ENCODE assay signal across 24 cellular contexts in the genomic region with DNA sequence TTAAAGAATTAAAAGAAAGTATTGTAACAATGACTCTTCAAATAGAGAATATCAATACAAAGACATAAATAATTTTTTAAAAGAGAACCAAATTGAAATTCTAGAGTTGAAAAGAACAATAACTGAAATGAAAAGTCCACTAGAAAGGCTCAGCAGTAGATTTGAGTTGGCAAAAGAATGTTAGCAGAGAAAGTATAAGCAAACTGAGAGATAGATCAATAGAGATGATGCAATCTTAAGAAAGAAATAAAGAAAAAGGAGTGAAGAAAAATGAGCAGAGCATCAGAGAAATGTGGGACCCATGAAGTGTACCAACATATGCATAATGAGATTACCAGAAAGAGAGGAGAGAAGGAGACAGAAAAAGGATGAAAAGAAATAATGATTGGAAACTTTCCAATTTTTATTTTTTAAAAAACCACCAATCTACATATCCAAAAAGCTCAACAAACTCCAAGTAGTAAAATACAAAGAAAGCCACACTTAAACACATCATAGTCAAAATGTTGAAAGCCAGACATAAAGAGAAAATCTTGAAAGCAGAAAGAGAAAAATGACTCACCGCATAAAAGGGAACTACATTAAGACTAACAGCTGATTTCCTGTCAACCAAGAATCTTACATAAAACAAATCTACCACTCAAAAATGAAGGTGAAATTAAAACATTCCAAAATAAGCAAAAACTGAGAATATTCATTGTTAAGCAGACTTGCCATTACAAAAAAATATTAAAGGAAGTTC. TPM values are rescaled to one million over a fixed set of nuclear protein-coding genes. Genes with fewer than 3 reads are reported as not detected.
DNase-seq lines count a peak whose midpoint lies in the region; ATAC-seq, FAIRE-seq and TF ChIP-seq lines count a peak whose summit lies in the region.
"Had no signal": no experiment of that assay in that cellular context is flagged by ENCODE, and none has a peak within 500 bp of the region (broad histone marks: within the 10 kb centered on the region; RNA-seq: fewer than 3 reads in every experiment).

No MANE protein-coding gene starts in this region.

- H3K9me1 ChIP-seq in K562 (ENCODE audit: control insufficient read depth, insufficient read depth, low read length): no peaks in the 10 kb centered on the region

- H3K4me2 ChIP-seq in K562 (ENCODE audit: insufficient read depth, low read length): no peak overlapping the region
- H3K4me2 ChIP-seq: KMS-11 had no signal

- H3K4me1 ChIP-seq in K562 (replicated peaks in 1 of 2; ENCODE audit: control insufficient read depth in 2 of 2, insufficient read depth in 2 of 2, low read length in 2 of 2): no peaks in the 10 kb centered on the region; a peak in 1 of 5 replicates

- H4K20me1 ChIP-seq in K562 (replicated peaks; ENCODE audit: control insufficient read depth, insufficient read depth, low read length): no peaks in the 10 kb centered on the region

- H3K27me3 ChIP-seq in K562 (ENCODE audit: control insufficient read depth in 2 of 2, insufficient read depth in 2 of 2, low read length in 2 of 2): peaks cover 4 to 17% of the 10 kb centered on the region in 2 experiments; a peak in 3 of 5 replicates
- H3K27me3 ChIP-seq: brain microvascular endothelial cell had no signal

- no peak for TF ChIP-seq EP300 in K562 (IDR thresholded peaks at IDR 0.05; ENCODE audit: low read length)

- POLR2A ChIA-PET in K562 (lab: Yijun Ruan, JAX): interaction anchor here (0.6 kb wide), 1 partner anchor 26 kb away, joined by 3 read pairs; no protein-coding TSS in a partner anchor

- no peak overlapping the region for H3K4me3 ChIP-seq in K562
- H3K4me3 ChIP-seq: dorsolateral prefrontal cortex, esophagus squamous epithelium, heart right ventricle had no signal

- in situ Hi-C loops in K562 (cut with MboI): no loop called here

- no peak for TF ChIP-seq CTCF in K562 (IDR thresholded peaks at IDR 0.05 in 2 of 3, conservative IDR thresholded peaks at IDR 0.05 in 1 of 3; ENCODE audit: insufficient read depth in 2 of 3, low read depth in 1 of 3, low read length in 3 of 3)

- H3K27ac ChIP-seq in K562 (ENCODE audit: extremely low read depth, low read depth, low read length): no peak overlapping the region
- H3K27ac ChIP-seq: brain microvascular endothelial cell, dorsolateral prefrontal cortex, esophagus squamous epithelium, KMS-11 had no signal

- H3K9ac ChIP-seq in K562 (ENCODE audit: insufficient read depth in 1 of 2, low read depth in 2 of 2, low read length in 2 of 2): no peak overlapping the region
- H3K9ac ChIP-seq: KMS-11 had no signal

- no peaks in the 10 kb centered on the region for H3K9me3 ChIP-seq in K562 (replicated peaks; ENCODE audit: control insufficient read depth, insufficient read depth, low read depth, low read length)

- DNase-seq in SKM-1 treated with dmso at 0.1 percent for 144 hours (lab: John Stamatoyannopoulos, UW; ENCODE audit: unreplicated experiment): peak; percentile 42
- no peak for DNase-seq in SKM-1 (lab: John Stamatoyannopoulos, UW; ENCODE audit: unreplicated experiment)
- DNase-seq in GF-D8 (lab: John Stamatoyannopoulos, UW): peak; percentile 44
- DNase-seq in OCI-M1 (lab: John Stamatoyannopoulos, UW): peak; percentile 63
- DNase-seq in K562 (ENCODE audit: extremely low read depth in 1 of 4, low spot score in 3 of 4): no peak
- DNase-seq in amniotic stem cell (lab: John Stamatoyannopoulos, UW): no peak
- DNase-seq in GM19238 (ENCODE audit: insufficient read length, low spot score): no peak
- DNase-seq: activated CD4-positive, alpha-beta T cell treated with anti-CD3 and anti-CD28 coated beads, Interleukin-2, amount 50 U/mL, for 1 hour; activated gamma-delta T cell; brain microvascular endothelial cell; CD8-positive, alpha-beta T cell; dorsolateral prefrontal cortex; esophagus squamous epithelium; heart right ventricle; naive B cell; NCI-H1417 treated with DMSO at 0.1 percent for 48 hours; posterior cingulate gyrus; small intestine; trophoblast cell had no signal

- H3K79me2 ChIP-seq in K562 (ENCODE audit: control insufficient read depth, insufficient read depth, low read length): no peaks in the 10 kb centered on the region

- TF ChIP-seq RAD21 in K562 (CRISPR knock-in tag; conservative IDR thresholded peaks at IDR 0.05 in 1 of 2, IDR thresholded peaks at IDR 0.05 in 1 of 2): no peak

- no peak for FAIRE-seq in K562 (lab: Jason Lieb, UNC)
- FAIRE-seq: small intestine had no signal

- CTCF ChIA-PET in K562 (lab: Yijun Ruan, JAX; ENCODE audit: low intra/inter-chr PET ratio): no interaction called here

- intact Hi-C loops in K562 (cut with micrococcal nuclease): no loop called here

- no peak overlapping the region for H2AFZ ChIP-seq in K562 (ENCODE audit: low read depth, low read length)

- no peak for TF ChIP-seq POLR2A in K562 (conservative IDR thresholded peaks at IDR 0.05)

- WGBS in K562 (ENCODE audit: insufficient coverage, low coverage, missing lambda C conversion rate): 62% methylated on average over 1 of the region's 1 CpG

- H3K36me3 ChIP-seq in K562 (ENCODE audit: control insufficient read depth, insufficient read depth, low read length): no peaks in the 10 kb centered on the region
- H3K36me3 ChIP-seq: brain microvascular endothelial cell, esophagus squamous epithelium had no signal

- no peak for ATAC-seq in K562
- ATAC-seq in GM21447 (IDR thresholded peaks at IDR 0.05; ENCODE audit: unreplicated experiment): no peak
- ATAC-seq: CD8-positive, alpha-beta T cell; heart right ventricle; Right ventricle myocardium inferior had no signal

- BruUV-seq in K562 (replicated peaks; lab: Mats Ljungman, UMichigan): no TSS peak

TF ChIP-seq in K562, 482 proteins besides CTCF, POLR2A, EP300 and RAD21 (continues in another document):
- TF ChIP-seq HDGF (IDR thresholded peaks at IDR 0.05): no peak
- TF ChIP-seq, protein P1, sequence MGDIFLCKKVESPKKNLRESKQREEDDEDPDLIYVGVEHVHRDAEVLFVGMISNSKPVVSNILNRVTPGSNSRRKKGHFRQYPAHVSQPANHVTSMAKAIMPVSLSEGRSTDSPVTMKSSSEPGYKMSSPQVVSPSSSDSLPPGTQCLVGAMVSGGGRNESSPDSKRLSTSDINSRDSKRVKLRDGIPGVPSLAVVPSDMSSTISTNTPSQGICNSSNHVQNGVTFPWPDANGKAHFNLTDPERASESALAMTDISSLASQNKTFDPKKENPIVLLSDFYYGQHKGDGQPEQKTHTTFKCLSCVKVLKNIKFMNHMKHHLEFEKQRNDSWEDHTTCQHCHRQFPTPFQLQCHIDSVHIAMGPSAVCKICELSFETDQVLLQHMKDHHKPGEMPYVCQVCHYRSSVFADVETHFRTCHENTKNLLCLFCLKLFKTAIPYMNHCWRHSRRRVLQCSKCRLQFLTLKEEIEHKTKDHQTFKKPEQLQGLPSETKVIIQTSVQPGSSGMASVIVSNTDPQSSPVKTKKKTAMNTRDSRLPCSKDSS (IDR thresholded peaks at IDR 0.05; ENCODE audit: low read depth, partially characterized antibody): peak; percentile 50
- TF ChIP-seq EGR1 (conservative IDR thresholded peaks at IDR 0.05): no peak
- no peak for TF ChIP-seq BRF1 (IDR thresholded peaks at IDR 0.05; ENCODE audit: borderline replicate concordance, extremely low read depth, insufficient read length)
- no peak for TF ChIP-seq ZFP30 (CRISPR knock-in tag; IDR thresholded peaks at IDR 0.05; ENCODE audit: borderline replicate concordance)
- TF ChIP-seq CBX3 (IDR thresholded peaks at IDR 0.05; ENCODE audit: borderline replicate concordance in 1 of 2, low read length in 2 of 2): peak in 1 of 2 experiments; percentile 52; a peak in 1 of 3 replicates
- no peak for TF ChIP-seq FOS (IDR thresholded peaks at IDR 0.05; ENCODE audit: extremely low read depth, insufficient read length)
- TF ChIP-seq RBM22 (IDR thresholded peaks at IDR 0.05; ENCODE audit: low read depth, low read length, poor library complexity, severe bottlenecking): no peak

RNA-seq across cellular contexts. Expression of a gene that starts 20.9 kb away (rescaled TPM):
- total RNA-seq in K562 (2011; cell fraction: chromatin; rRNA removed; ENCODE audit: low replicate concordance): 0.30 TPM in 1 of 2 replicates, not detected in the other
- 0.33 TPM in 1 of 2 replicates, not detected in the other for total RNA-seq in K562 (2011; cell fraction: nucleolus; rRNA removed)
- total RNA-seq in K562 (2011; cell fraction: nucleoplasm; rRNA removed): not detected in 2 replicates
- total RNA-seq in K562 (2014; rRNA removed) (0.53 and 0.95 TPM in 2 replicates), K562 (2014; rRNA removed; fragmentation: Illumina TruSeq; extraction: Trizol) (0.13 and 0.33 TPM in 2 replicates), K562 (2015; rRNA removed; fragmentation: Illumina TruSeq; extraction: Trizol) (0.58 and 0.79 TPM in 2 replicates), K562 (2021) (0.18 and 0.56 TPM in 2 replicates)
- polyA plus RNA-seq in K562 (2011; rRNA removed) (0.42 and 0.87 TPM in 2 replicates), K562 (2014; fragmentation: Illumina TruSeq; extraction: Trizol) (0.55 and 0.66 TPM in 2 replicates), K562 (2014; fragmentation: Nextera tagmentation; extraction: Ambion mirVana) (under 1 TPM; 0.04 to 0.15 TPM), K562 (2014; rRNA removed) (0.20 and 0.42 TPM in 2 replicates)
- polyA plus RNA-seq in K562 (2011; cell fraction: cytosol; rRNA removed): 0.70 and 0.72 TPM in 2 replicates
- 2.4 and 3.4 TPM in 2 replicates for polyA plus RNA-seq in K562 (2011; cell fraction: nucleus; rRNA removed)
- 0.42 and 2.9 TPM in 2 replicates for polyA plus RNA-seq in K562 (2012)
- polyA minus RNA-seq in K562 (2011; rRNA and poly(A)+ RNA removed): 0.18 TPM in 2 replicates
- polyA minus RNA-seq in K562 (2011; cell fraction: cytosol; rRNA and poly(A)+ RNA removed): not detected in 2 replicates
- polyA minus RNA-seq in K562 (2011; cell fraction: nucleus; rRNA and poly(A)+ RNA removed): 0.22 TPM in 1 of 2 replicates, not detected in the other
- total RNA-seq: A172, lung microvascular endothelial cell had no signal

RNA-seq across cellular contexts. Expression of a gene that starts 31.8 kb away (rescaled TPM):
- not detected in 2 replicates for total RNA-seq in K562 (2011; cell fraction: chromatin; rRNA removed; ENCODE audit: low replicate concordance)
- total RNA-seq in K562 (2011; cell fraction: nucleolus; rRNA removed): under 0.01 TPM in 1 of 2 replicates, not detected in the other
- total RNA-seq in K562 (2011; cell fraction: nucleoplasm; rRNA removed): not detected in 2 replicates
- 0.36 and 0.61 TPM in 2 replicates for total RNA-seq in K562 (2014; rRNA removed)
- total RNA-seq in K562 (2014; rRNA removed; fragmentation: Illumina TruSeq; extraction: Trizol): 0.26 and 0.29 TPM in 2 replicates
- total RNA-seq in K562 (2015; rRNA removed; fragmentation: Illumina TruSeq; extraction: Trizol): 0.62 and 0.72 TPM in 2 replicates
- 0.60 and 1.0 TPM in 2 replicates for total RNA-seq in K562 (2021)
- 0.04 and 0.16 TPM in 2 replicates for polyA plus RNA-seq in K562 (2011; rRNA removed)
- 0.12 and 0.24 TPM in 2 replicates for polyA plus RNA-seq in K562 (2011; cell fraction: cytosol; rRNA removed)
- 0.17 and 0.20 TPM in 2 replicates for polyA plus RNA-seq in K562 (2011; cell fraction: nucleus; rRNA removed)
- polyA plus RNA-seq in K562 (2012): 0.48 and 1.3 TPM in 2 replicates
- 0.54 and 0.62 TPM in 2 replicates for polyA plus RNA-seq in K562 (2014; fragmentation: Illumina TruSeq; extraction: Trizol)
- polyA plus RNA-seq in K562 (2014; fragmentation: Nextera tagmentation; extraction: Ambion mirVana): under 1 TPM; 0.06 to 0.07 TPM
- polyA plus RNA-seq in K562 (2014; rRNA removed): 0.54 and 0.74 TPM in 2 replicates
- polyA minus RNA-seq in K562 (2011; rRNA and poly(A)+ RNA removed): 0.07 and 0.09 TPM in 2 replicates
- not detected in 2 replicates for polyA minus RNA-seq in K562 (2011; cell fraction: cytosol; rRNA and poly(A)+ RNA removed)
- 0.13 and 0.22 TPM in 2 replicates for polyA minus RNA-seq in K562 (2011; cell fraction: nucleus; rRNA and poly(A)+ RNA removed)
- total RNA-seq: A172 had no signal

Comparison
In these comparisons a context has a peak if more than half of its experiments do, and no peak if none do; other contexts are left out.
1. DNase-seq: peak in SKM-1 treated with dmso at 0.1 percent for 144 hours (single experiment), GF-D8 (single experiment) and OCI-M1 (single experiment); none in SKM-1 (single experiment), K562 (0 of 4), amniotic stem cell (single experiment) and GM19238 (single experiment).